17 cellular contexts compared by ENCODE assay signal in the genomic region with DNA sequence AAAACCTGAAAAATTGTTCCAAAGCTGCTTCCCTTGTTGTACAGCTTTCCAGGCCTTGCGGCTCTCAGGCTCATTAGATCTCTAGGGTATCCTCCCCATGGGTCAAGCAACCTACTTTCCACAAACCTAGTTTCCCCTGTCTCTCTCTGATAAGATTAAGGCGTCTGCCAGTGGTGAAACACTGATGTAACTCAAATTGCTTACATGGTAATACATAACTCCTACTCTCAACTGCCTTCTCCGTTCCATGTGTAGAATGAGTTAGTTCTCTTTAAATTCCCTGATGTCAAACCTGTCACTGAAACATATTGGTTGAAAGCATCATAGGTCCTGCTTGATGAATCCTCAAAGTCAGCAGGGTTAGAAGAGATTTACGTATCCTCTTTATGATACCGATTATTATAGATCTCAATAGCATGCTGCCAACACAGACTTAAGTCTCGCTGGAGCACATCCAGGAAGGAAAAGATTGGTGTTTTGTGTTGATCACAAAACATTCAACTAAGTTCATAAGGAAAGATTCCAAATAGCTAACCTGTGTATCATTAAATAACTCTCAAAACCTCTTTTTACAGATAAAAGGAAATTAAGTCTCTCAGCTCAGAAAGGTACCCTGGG. TPM values are rescaled to one million over a fixed set of nuclear protein-coding genes. Genes with fewer than 3 reads are reported as not detected.
DNase-seq lines count a peak whose midpoint lies in the region; ATAC-seq and TF ChIP-seq lines count a peak whose summit lies in the region.
"Had no signal": no experiment of that assay in that cellular context is flagged by ENCODE, and none has a peak within 500 bp of the region (broad histone marks: within the 10 kb centered on the region; RNA-seq: fewer than 3 reads in every experiment).

No MANE protein-coding gene starts in this region.

- H3K9me3 Mint-ChIP-seq in activated CD4-positive, alpha-beta memory T cell treated with anti-CD3 and anti-CD28 coated beads for 36 hours: no peaks in the 10 kb centered on the region
- H3K9me3 Mint-ChIP-seq in activated CD4-positive, alpha-beta memory T cell treated with anti-CD3 and anti-CD28 coated beads, Interleukin-2, amount 10 ng/mL, durations not matched to agents 7 days and 5 days: no peaks in the 10 kb centered on the region
- H3K9me3 Mint-ChIP-seq in activated naive CD8-positive, alpha-beta T cell treated with anti-CD3 and anti-CD28 coated beads, Interleukin-2, amount 50 U/mL, for 24 hours: no peaks in the 10 kb centered on the region
- no peaks in the 10 kb centered on the region for H3K9me3 Mint-ChIP-seq in natural killer cell
- H3K9me3 Mint-ChIP-seq: activated CD4-positive, alpha-beta T cell treated with anti-CD3 and anti-CD28 coated beads, Interleukin-2, amount 10 ng/mL, durations not matched to agents 24 days and 14 days had no signal

- TF ChIP-seq CTCF in natural killer cell (IDR thresholded peaks at IDR 0.05) (no peak), GM10266 (IDR thresholded peaks at IDR 0.05; ENCODE audit: control insufficient read depth, insufficient read depth, low read depth, missing control alignments) (no peak)

- H3K4me1 Mint-ChIP-seq in activated CD4-positive, alpha-beta memory T cell treated with anti-CD3 and anti-CD28 coated beads for 36 hours (ENCODE audit: low read depth): peaks cover 22% of the 10 kb centered on the region
- H3K4me1 Mint-ChIP-seq in activated CD4-positive, alpha-beta memory T cell treated with anti-CD3 and anti-CD28 coated beads, Interleukin-2, amount 10 ng/mL, durations not matched to agents 7 days and 5 days: peaks cover 25% of the 10 kb centered on the region
- H3K4me1 Mint-ChIP-seq in activated naive CD8-positive, alpha-beta T cell treated with anti-CD3 and anti-CD28 coated beads, Interleukin-2, amount 50 U/mL, for 24 hours: peaks cover 24% of the 10 kb centered on the region
- peaks cover 15 to 26% of the 10 kb centered on the region in 2 donors for H3K4me1 Mint-ChIP-seq in natural killer cell

- CTCF ChIA-PET in activated CD4-positive, alpha-beta memory T cell treated with anti-CD3 and anti-CD28 coated beads for 36 hours (lab: Charles Lee): interaction anchor here (1.0 to 1.2 kb wide), 3 partner anchors 9 to 38 kb away, joined by 3 to 4 read pairs (median 3); no protein-coding TSS in a partner anchor
- CTCF ChIA-PET in activated CD4-positive, alpha-beta memory T cell treated with anti-CD3 and anti-CD28 coated beads, Interleukin-2, amount 10 ng/mL, durations not matched to agents 7 days and 5 days (lab: Charles Lee): interaction anchor here (0.5 to 1.5 kb wide), 4 partner anchors 30 to 102 kb away, joined by 3 to 4 read pairs (median 3); no protein-coding TSS in a partner anchor

- ATAC-seq in activated naive CD8-positive, alpha-beta T cell treated with anti-CD3 and anti-CD28 coated beads, Interleukin-2, amount 50 U/mL, for 24 hours: no peak
- no peak for ATAC-seq in natural killer cell
- no peak for ATAC-seq in HG02981 (IDR thresholded peaks at IDR 0.05; ENCODE audit: unreplicated experiment)
- ATAC-seq in HG02623 (IDR thresholded peaks at IDR 0.05; ENCODE audit: unreplicated experiment): no peak
- ATAC-seq: gastroesophageal sphincter had no signal

- no peaks in the 10 kb centered on the region for H3K27me3 Mint-ChIP-seq in activated CD4-positive, alpha-beta memory T cell treated with anti-CD3 and anti-CD28 coated beads for 36 hours
- no peaks in the 10 kb centered on the region for H3K27me3 Mint-ChIP-seq in activated CD4-positive, alpha-beta memory T cell treated with anti-CD3 and anti-CD28 coated beads, Interleukin-2, amount 10 ng/mL, durations not matched to agents 7 days and 5 days
- no peaks in the 10 kb centered on the region for H3K27me3 Mint-ChIP-seq in activated naive CD8-positive, alpha-beta T cell treated with anti-CD3 and anti-CD28 coated beads, Interleukin-2, amount 50 U/mL, for 24 hours
- H3K27me3 Mint-ChIP-seq in natural killer cell (ENCODE audit: low read depth in 2 of 2): no peaks in the 10 kb centered on the region
- H3K27me3 Mint-ChIP-seq: activated CD4-positive, alpha-beta T cell treated with anti-CD3 and anti-CD28 coated beads, Interleukin-2, amount 10 ng/mL, durations not matched to agents 24 days and 14 days had no signal

- peak overlapping the region; percentile 31 for H3K27ac Mint-ChIP-seq in activated CD4-positive, alpha-beta memory T cell treated with anti-CD3 and anti-CD28 coated beads for 36 hours
- H3K27ac Mint-ChIP-seq in activated CD4-positive, alpha-beta memory T cell treated with anti-CD3 and anti-CD28 coated beads, Interleukin-2, amount 10 ng/mL, durations not matched to agents 7 days and 5 days: no peak overlapping the region
- H3K27ac Mint-ChIP-seq in activated naive CD8-positive, alpha-beta T cell treated with anti-CD3 and anti-CD28 coated beads, Interleukin-2, amount 50 U/mL, for 24 hours: peak overlapping the region; percentile 11
- H3K27ac Mint-ChIP-seq in natural killer cell: peak overlapping the region; percentile 66 to 69
- H3K27ac Mint-ChIP-seq: activated CD4-positive, alpha-beta T cell treated with anti-CD3 and anti-CD28 coated beads, Interleukin-2, amount 10 ng/mL, durations not matched to agents 24 days and 14 days had no signal

- intact Hi-C loops in activated CD4-positive, alpha-beta memory T cell treated with anti-CD3 and anti-CD28 coated beads for 36 hours (cut with micrococcal nuclease): no loop called here
- intact Hi-C loops in natural killer cell (cut with micrococcal nuclease): no loop called here

- no peak overlapping the region for H3K4me3 Mint-ChIP-seq in activated CD4-positive, alpha-beta memory T cell treated with anti-CD3 and anti-CD28 coated beads for 36 hours
- H3K4me3 Mint-ChIP-seq in activated CD4-positive, alpha-beta memory T cell treated with anti-CD3 and anti-CD28 coated beads, Interleukin-2, amount 10 ng/mL, durations not matched to agents 7 days and 5 days: no peak overlapping the region
- no peak overlapping the region for H3K4me3 Mint-ChIP-seq in activated naive CD8-positive, alpha-beta T cell treated with anti-CD3 and anti-CD28 coated beads, Interleukin-2, amount 50 U/mL, for 24 hours
- H3K4me3 Mint-ChIP-seq in natural killer cell: no peak overlapping the region
- H3K4me3 Mint-ChIP-seq: activated CD4-positive, alpha-beta T cell treated with anti-CD3 and anti-CD28 coated beads, Interleukin-2, amount 10 ng/mL, durations not matched to agents 24 days and 14 days had no signal

- peaks cover 42% of the 10 kb centered on the region for H3K36me3 Mint-ChIP-seq in activated CD4-positive, alpha-beta memory T cell treated with anti-CD3 and anti-CD28 coated beads for 36 hours
- H3K36me3 Mint-ChIP-seq in activated CD4-positive, alpha-beta memory T cell treated with anti-CD3 and anti-CD28 coated beads, Interleukin-2, amount 10 ng/mL, durations not matched to agents 7 days and 5 days (ENCODE audit: low read depth): peaks cover 68% of the 10 kb centered on the region
- peaks cover 49% of the 10 kb centered on the region for H3K36me3 Mint-ChIP-seq in activated naive CD8-positive, alpha-beta T cell treated with anti-CD3 and anti-CD28 coated beads, Interleukin-2, amount 50 U/mL, for 24 hours (ENCODE audit: low read depth)
- H3K36me3 Mint-ChIP-seq in natural killer cell: peaks cover 22% of the 10 kb centered on the region

- POLR2A ChIA-PET in activated CD4-positive, alpha-beta memory T cell treated with anti-CD3 and anti-CD28 coated beads for 36 hours (lab: Charles Lee): no interaction called here
- POLR2A ChIA-PET in activated CD4-positive, alpha-beta memory T cell treated with anti-CD3 and anti-CD28 coated beads, Interleukin-2, amount 10 ng/mL, durations not matched to agents 7 days and 5 days (lab: Charles Lee): interaction anchor here (1.8 kb wide), 1 partner anchor 9 kb away, joined by 10 read pairs; no protein-coding TSS in a partner anchor

- no peak for DNase-seq in activated CD4-positive, alpha-beta memory T cell treated with anti-CD3 and anti-CD28 coated beads for 36 hours
- no peak for DNase-seq in activated CD4-positive, alpha-beta memory T cell treated with anti-CD3 and anti-CD28 coated beads, Interleukin-2, amount 10 ng/mL, durations not matched to agents 7 days and 5 days
- peak; percentile 2 for DNase-seq in RPMI8226
- no peak for DNase-seq in activated naive CD8-positive, alpha-beta T cell treated with anti-CD3 and anti-CD28 coated beads, Interleukin-2, amount 50 U/mL, for 24 hours
- DNase-seq in natural killer cell: no peak
- DNase-seq in GM10266 (ENCODE audit: extremely low spot score): no peak
- DNase-seq: activated CD4-positive, alpha-beta T cell treated with anti-CD3 and anti-CD28 coated beads, Interleukin-2, amount 10 ng/mL, durations not matched to agents 24 days and 14 days; C1 segment of cervical spinal cord; HCEC 1CT; left ventricle myocardium inferior; NCI-H1105; NCI-H69; small intestine; T1000 had no signal

RNA-seq across cellular contexts. Expression of a gene that starts 10.6 kb away (rescaled TPM):
- total RNA-seq in activated CD4-positive, alpha-beta memory T cell treated with anti-CD3 and anti-CD28 coated beads for 36 hours: 10 to 100 TPM; 54.9 to 57.1 TPM
- 10 to 100 TPM; 76.0 to 76.1 TPM for total RNA-seq in activated CD4-positive, alpha-beta memory T cell treated with anti-CD3 and anti-CD28 coated beads, Interleukin-2, amount 10 ng/mL, durations not matched to agents 7 days and 5 days
- 100 to 1,000 TPM; 174 to 236 (median 222) TPM for total RNA-seq in natural killer cell

RNA-seq across cellular contexts. Expression of a gene that starts 41.3 kb away (rescaled TPM):
- total RNA-seq in activated CD4-positive, alpha-beta memory T cell treated with anti-CD3 and anti-CD28 coated beads for 36 hours: under 1 TPM; 0.52 to 0.80 TPM
- not detected for total RNA-seq in activated CD4-positive, alpha-beta memory T cell treated with anti-CD3 and anti-CD28 coated beads, Interleukin-2, amount 10 ng/mL, durations not matched to agents 7 days and 5 days
- under 1 TPM; 0.10 to 0.43 (median 0.16) TPM for total RNA-seq in natural killer cell
